In the genomic region with DNA sequence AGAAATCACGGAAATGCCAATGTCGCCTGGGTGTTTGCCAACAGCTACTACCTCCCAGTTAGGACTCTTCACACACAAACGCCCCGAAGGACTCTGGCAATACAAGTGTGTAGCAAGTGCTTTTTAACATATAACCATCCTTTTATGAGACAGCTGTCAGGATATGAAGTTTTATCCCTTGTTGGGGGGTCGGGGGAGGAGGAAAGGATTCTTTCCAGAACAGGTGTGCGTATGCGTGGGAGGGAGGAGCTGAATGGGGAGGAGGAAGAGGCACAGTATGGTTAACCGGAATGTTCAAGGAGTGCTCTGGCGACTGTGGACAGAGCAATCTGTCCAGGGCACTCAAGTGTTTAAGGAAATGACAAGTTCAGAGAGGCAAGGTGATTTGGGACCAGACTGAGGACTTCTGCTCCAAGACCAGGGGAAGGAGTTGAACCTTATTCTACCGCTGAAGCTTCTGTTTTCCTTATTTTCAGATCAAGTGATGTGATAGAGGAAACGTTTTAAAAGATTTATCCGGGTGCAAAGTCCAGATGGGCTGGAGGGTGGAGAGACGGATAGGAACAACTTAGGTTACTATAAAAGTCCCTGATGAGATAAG, we compare ENCODE assay signal across 1 cellular context.
TF ChIP-seq lines count a peak whose summit lies in the region.

No MANE protein-coding gene starts in this region.

TF ChIP-seq in GM23338, 12 proteins besides CTCF, POLR2A, EP300 and RAD21 (continued from another document):
- TF ChIP-seq, protein P1, sequence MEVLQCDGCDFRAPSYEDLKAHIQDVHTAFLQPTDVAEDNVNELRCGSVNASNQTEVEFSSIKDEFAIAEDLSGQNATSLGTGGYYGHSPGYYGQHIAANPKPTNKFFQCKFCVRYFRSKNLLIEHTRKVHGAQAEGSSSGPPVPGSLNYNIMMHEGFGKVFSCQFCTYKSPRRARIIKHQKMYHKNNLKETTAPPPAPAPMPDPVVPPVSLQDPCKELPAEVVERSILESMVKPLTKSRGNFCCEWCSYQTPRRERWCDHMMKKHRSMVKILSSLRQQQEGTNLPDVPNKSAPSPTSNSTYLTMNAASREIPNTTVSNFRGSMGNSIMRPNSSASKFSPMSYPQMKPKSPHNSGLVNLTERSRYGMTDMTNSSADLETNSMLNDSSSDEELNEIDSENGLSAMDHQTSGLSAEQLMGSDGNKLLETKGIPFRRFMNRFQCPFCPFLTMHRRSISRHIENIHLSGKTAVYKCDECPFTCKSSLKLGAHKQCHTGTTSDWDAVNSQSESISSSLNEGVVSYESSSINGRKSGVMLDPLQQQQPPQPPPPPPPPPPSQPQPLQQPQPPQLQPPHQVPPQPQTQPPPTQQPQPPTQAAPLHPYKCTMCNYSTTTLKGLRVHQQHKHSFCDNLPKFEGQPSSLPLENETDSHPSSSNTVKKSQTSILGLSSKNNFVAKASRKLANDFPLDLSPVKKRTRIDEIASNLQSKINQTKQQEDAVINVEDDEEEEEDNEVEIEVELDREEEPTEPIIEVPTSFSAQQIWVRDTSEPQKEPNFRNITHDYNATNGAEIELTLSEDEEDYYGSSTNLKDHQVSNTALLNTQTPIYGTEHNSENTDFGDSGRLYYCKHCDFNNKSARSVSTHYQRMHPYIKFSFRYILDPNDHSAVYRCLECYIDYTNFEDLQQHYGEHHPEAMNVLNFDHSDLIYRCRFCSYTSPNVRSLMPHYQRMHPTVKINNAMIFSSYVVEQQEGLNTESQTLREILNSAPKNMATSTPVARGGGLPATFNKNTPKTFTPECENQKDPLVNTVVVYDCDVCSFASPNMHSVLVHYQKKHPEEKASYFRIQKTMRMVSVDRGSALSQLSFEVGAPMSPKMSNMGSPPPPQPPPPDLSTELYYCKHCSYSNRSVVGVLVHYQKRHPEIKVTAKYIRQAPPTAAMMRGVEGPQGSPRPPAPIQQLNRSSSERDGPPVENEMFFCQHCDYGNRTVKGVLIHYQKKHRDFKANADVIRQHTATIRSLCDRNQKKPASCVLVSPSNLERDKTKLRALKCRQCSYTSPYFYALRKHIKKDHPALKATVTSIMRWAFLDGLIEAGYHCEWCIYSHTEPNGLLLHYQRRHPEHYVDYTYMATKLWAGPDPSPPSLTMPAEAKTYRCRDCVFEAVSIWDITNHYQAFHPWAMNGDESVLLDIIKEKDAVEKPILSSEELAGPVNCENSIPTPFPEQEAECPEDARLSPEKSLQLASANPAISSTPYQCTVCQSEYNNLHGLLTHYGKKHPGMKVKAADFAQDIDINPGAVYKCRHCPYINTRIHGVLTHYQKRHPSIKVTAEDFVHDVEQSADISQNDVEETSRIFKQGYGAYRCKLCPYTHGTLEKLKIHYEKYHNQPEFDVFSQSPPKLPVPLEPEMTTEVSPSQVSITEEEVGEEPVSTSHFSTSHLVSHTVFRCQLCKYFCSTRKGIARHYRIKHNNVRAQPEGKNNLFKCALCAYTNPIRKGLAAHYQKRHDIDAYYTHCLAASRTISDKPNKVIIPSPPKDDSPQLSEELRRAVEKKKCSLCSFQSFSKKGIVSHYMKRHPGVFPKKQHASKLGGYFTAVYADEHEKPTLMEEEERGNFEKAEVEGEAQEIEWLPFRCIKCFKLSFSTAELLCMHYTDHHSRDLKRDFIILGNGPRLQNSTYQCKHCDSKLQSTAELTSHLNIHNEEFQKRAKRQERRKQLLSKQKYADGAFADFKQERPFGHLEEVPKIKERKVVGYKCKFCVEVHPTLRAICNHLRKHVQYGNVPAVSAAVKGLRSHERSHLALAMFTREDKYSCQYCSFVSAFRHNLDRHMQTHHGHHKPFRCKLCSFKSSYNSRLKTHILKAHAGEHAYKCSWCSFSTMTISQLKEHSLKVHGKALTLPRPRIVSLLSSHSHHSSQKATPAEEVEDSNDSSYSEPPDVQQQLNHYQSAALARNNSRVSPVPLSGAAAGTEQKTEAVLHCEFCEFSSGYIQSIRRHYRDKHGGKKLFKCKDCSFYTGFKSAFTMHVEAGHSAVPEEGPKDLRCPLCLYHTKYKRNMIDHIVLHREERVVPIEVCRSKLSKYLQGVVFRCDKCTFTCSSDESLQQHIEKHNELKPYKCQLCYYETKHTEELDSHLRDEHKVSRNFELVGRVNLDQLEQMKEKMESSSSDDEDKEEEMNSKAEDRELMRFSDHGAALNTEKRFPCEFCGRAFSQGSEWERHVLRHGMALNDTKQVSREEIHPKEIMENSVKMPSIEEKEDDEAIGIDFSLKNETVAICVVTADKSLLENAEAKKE (CRISPR knock-in tag; IDR thresholded peaks at IDR 0.05), result no peak
- TF ChIP-seq ZNF331 (CRISPR knock-in tag; IDR thresholded peaks at IDR 0.05; ENCODE audit: low read depth) (no peak), EZH2 (IDR thresholded peaks at IDR 0.05; ENCODE audit: low read depth, unreplicated experiment) (no peak), NANOG (IDR thresholded peaks at IDR 0.05; ENCODE audit: borderline replicate concordance) (no peak), CREB1 (CRISPR knock-in tag; IDR thresholded peaks at IDR 0.05; ENCODE audit: low read depth) (no peak), STAT1 (IDR thresholded peaks at IDR 0.05; ENCODE audit: unreplicated experiment) (no peak)
- TF ChIP-seq, protein P2, sequence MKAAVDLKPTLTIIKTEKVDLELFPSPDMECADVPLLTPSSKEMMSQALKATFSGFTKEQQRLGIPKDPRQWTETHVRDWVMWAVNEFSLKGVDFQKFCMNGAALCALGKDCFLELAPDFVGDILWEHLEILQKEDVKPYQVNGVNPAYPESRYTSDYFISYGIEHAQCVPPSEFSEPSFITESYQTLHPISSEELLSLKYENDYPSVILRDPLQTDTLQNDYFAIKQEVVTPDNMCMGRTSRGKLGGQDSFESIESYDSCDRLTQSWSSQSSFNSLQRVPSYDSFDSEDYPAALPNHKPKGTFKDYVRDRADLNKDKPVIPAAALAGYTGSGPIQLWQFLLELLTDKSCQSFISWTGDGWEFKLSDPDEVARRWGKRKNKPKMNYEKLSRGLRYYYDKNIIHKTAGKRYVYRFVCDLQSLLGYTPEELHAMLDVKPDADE (IDR thresholded peaks at IDR 0.05), result no peak
TF ChIP-seq in GM23338: peak in this region for 0.
